10 cellular contexts compared by ENCODE assay signal in the genomic region with DNA sequence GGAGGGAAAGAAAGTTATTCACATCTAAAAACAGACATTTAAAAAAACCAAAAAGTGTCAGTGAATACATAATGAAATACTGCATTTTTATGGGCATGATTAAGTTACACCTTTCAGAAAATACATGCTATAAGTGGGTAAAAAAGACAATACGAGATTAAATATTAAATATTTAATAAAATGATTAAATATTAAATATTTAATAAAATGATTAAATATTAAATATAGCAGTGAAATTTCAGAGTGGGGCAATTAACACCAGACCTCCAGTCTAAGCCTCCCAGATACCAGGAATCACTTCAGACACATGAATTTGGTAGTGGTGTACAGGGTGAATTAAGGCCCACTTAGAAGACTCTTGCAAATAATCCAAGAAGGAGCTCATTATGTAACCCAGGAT.
"Had no signal": no experiment of that assay in that cellular context is flagged by ENCODE, and none has a peak within 500 bp of the region (broad histone marks: within the 10 kb centered on the region; RNA-seq: fewer than 3 reads in every experiment).

No MANE protein-coding gene starts in this region.

- H3K27ac Mint-ChIP-seq: GM23338, H9, HFFc6 had no signal

- FAIRE-seq: H1, H54 had no signal

- DNase-seq: GM23248, GOT3, H7, H9, HCEC 1CT, HFFc6 had no signal

- H3K4me3 Mint-ChIP-seq: GM23338, H9, HFFc6 had no signal

- ATAC-seq: GM23338, HCT116 had no signal

- H3K4me1 Mint-ChIP-seq: GM23338 had no signal
